1 cellular context compared by ENCODE assay signal in genomic region chr17:77354420-77354720, GRCh38.
TF ChIP-seq lines count a peak whose summit lies in the region.

No MANE protein-coding gene starts in this region.

TF ChIP-seq in HepG2, 621 proteins besides CTCF, POLR2A, EP300 and RAD21 (continued from another document):
- TF ChIP-seq ZNF704 (CRISPR knock-in tag; IDR thresholded peaks at IDR 0.05; ENCODE audit: borderline replicate concordance), result peak; percentile 42; the same call in 1 of the 2 replicates
- TF ChIP-seq HBP1 (CRISPR knock-in tag; IDR thresholded peaks at IDR 0.05; ENCODE audit: low read depth), result no peak
- no peak for TF ChIP-seq SIN3A (IDR thresholded peaks at IDR 0.05; ENCODE audit: borderline replicate concordance, low read depth, low read length)
- no peak for TF ChIP-seq KMT2A (CRISPR knock-in tag; IDR thresholded peaks at IDR 0.05)
- TF ChIP-seq REXO4 (CRISPR knock-in tag; IDR thresholded peaks at IDR 0.05; ENCODE audit: borderline replicate concordance), result no peak
- no peak for TF ChIP-seq ETV6 (CRISPR knock-in tag; conservative IDR thresholded peaks at IDR 0.05)
- TF ChIP-seq ZBTB25 (CRISPR knock-in tag; IDR thresholded peaks at IDR 0.05), result no peak
- no peak for TF ChIP-seq RELA (CRISPR knock-in tag; IDR thresholded peaks at IDR 0.05)
- no peak for TF ChIP-seq ZNF816 (CRISPR knock-in tag; IDR thresholded peaks at IDR 0.05; ENCODE audit: borderline replicate concordance)
- no peak for TF ChIP-seq TFAP4 (IDR thresholded peaks at IDR 0.05; ENCODE audit: borderline replicate concordance, low read depth)
- no peak for TF ChIP-seq ZNF792 (CRISPR knock-in tag; IDR thresholded peaks at IDR 0.05)
- 0 out of 2 replicates have a peak, but pooled peaks have one; percentile 5 for TF ChIP-seq ZBED4 (CRISPR knock-in tag; IDR thresholded peaks at IDR 0.05; ENCODE audit: borderline replicate concordance)
- TF ChIP-seq ARNT (IDR thresholded peaks at IDR 0.05), result no peak
- TF ChIP-seq ZNF501 (CRISPR knock-in tag; IDR thresholded peaks at IDR 0.05), result peak; percentile 91; the same call in 1 of the 2 replicates
- TF ChIP-seq ARNTL (CRISPR knock-in tag; IDR thresholded peaks at IDR 0.05), result no peak
- TF ChIP-seq ZSCAN22 (CRISPR knock-in tag; IDR thresholded peaks at IDR 0.05), result no peak
- TF ChIP-seq ZNF20 (CRISPR knock-in tag; IDR thresholded peaks at IDR 0.05), result no peak
- no peak for TF ChIP-seq NR2F2 (IDR thresholded peaks at IDR 0.05; ENCODE audit: borderline replicate concordance, low read depth)
- TF ChIP-seq MTERF4 (CRISPR knock-in tag; IDR thresholded peaks at IDR 0.05), result 0 out of 2 replicates have a peak, but pooled peaks have one; percentile 66
- TF ChIP-seq ZBTB7A (CRISPR knock-in tag; IDR thresholded peaks at IDR 0.05), result peak; percentile 72; the same call in 1 of the 2 replicates
- no peak for TF ChIP-seq ZNF12 (CRISPR knock-in tag; IDR thresholded peaks at IDR 0.05)
- TF ChIP-seq ZNF552 (CRISPR knock-in tag; IDR thresholded peaks at IDR 0.05; ENCODE audit: borderline replicate concordance), result no peak
- 0 out of 2 replicates have a peak, but pooled peaks have one; percentile 26 for TF ChIP-seq ARHGAP35 (CRISPR knock-in tag; IDR thresholded peaks at IDR 0.05; ENCODE audit: borderline replicate concordance)
- no peak for TF ChIP-seq ZMAT5 (CRISPR knock-in tag; IDR thresholded peaks at IDR 0.05; ENCODE audit: borderline replicate concordance, low read depth)
- no peak for TF ChIP-seq CREB1 (IDR thresholded peaks at IDR 0.05)
- no peak for TF ChIP-seq CREB1 (CRISPR knock-in tag; IDR thresholded peaks at IDR 0.05)
- TF ChIP-seq ZNF605 (CRISPR knock-in tag; IDR thresholded peaks at IDR 0.05), result 0 out of 2 replicates have a peak, but pooled peaks have one; percentile 78
- no peak for TF ChIP-seq ZSCAN12 (CRISPR knock-in tag; IDR thresholded peaks at IDR 0.05)
- TF ChIP-seq ZFP1 (CRISPR knock-in tag; IDR thresholded peaks at IDR 0.05), result 0 out of 2 replicates have a peak, but pooled peaks have one; percentile 29
- no peak for TF ChIP-seq MBNL3 (CRISPR knock-in tag; conservative IDR thresholded peaks at IDR 0.05)
- TF ChIP-seq SNAPC2 (CRISPR knock-in tag; IDR thresholded peaks at IDR 0.05), result no peak
- TF ChIP-seq HNF1B (CRISPR knock-in tag; IDR thresholded peaks at IDR 0.05), result peak; percentile 91; the same call in 1 of the 2 replicates
- TF ChIP-seq RNF2 (conservative IDR thresholded peaks at IDR 0.05; ENCODE audit: low read depth), result no peak
- no peak for TF ChIP-seq ZNF446 (CRISPR knock-in tag; IDR thresholded peaks at IDR 0.05)
- no peak for TF ChIP-seq ZNF577 (CRISPR knock-in tag; IDR thresholded peaks at IDR 0.05; ENCODE audit: borderline replicate concordance, low read depth)
- no peak for TF ChIP-seq ZNF335 (CRISPR knock-in tag; IDR thresholded peaks at IDR 0.05)
- no peak for TF ChIP-seq NFAT5 (CRISPR knock-in tag; IDR thresholded peaks at IDR 0.05)
- TF ChIP-seq PHB2 (IDR thresholded peaks at IDR 0.05; ENCODE audit: partially characterized antibody), result no peak
- no peak for TF ChIP-seq XRCC5 (optimal IDR thresholded peaks at IDR 0.05; ENCODE audit: low read length)
- TF ChIP-seq ZFP36 (IDR thresholded peaks at IDR 0.05; ENCODE audit: borderline replicate concordance, low read depth, low read length, partially characterized antibody), result no peak
- no peak for TF ChIP-seq ZNF331 (CRISPR knock-in tag; IDR thresholded peaks at IDR 0.05)
